In the genomic region with DNA sequence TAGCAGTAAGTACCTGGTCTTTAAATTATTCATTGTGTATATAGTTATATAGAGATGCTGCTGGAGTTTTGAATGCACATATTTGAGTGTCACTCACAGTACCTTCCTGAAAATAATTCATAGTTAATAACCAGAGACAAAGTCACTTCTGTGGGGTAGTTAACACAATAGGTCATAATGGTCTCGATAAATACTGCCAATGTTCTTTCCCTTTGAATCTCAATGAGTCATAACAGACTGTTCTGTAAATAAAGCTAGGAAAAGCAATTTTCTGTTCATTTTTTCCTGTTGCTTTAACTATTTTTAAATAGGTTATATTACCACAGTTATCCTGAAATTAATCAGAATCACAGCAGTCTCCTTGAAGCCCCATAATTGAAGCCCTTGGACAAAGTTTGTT, we compare ENCODE assay signal across 21 cellular contexts.
DNase-seq lines count a peak whose midpoint lies in the region; ATAC-seq and TF ChIP-seq lines count a peak whose summit lies in the region.
"Had no signal": no experiment of that assay in that cellular context is flagged by ENCODE, and none has a peak within 500 bp of the region (broad histone marks: within the 10 kb centered on the region; RNA-seq: fewer than 3 reads in every experiment).

No MANE protein-coding gene starts in this region.

- H3K4me3 ChIP-seq in ascending aorta (no peak overlapping the region), fibroblast of pulmonary artery (replicated peaks; ENCODE audit: low read depth, low read length) (no peak overlapping the region)
- H3K4me3 ChIP-seq: BLaER1 treated with 17β-estradiol and CSF1 and Interleukin-3, amounts not matched to agents 10 nM and 100 nM; gastroesophageal sphincter; smooth muscle cell had no signal

- H3K27ac ChIP-seq in ascending aorta = peak overlapping the region; percentile 10 to 37
- H3K27ac ChIP-seq: BLaER1 treated with 17β-estradiol and CSF1 and Interleukin-3, amounts not matched to agents 10 nM and 100 nM; gastroesophageal sphincter had no signal

- peaks cover 0 to 9% of the 10 kb centered on the region in 2 donors for H3K4me1 ChIP-seq in ascending aorta

- peak; percentile 2 for DNase-seq in NCI-H146 (lab: John Stamatoyannopoulos, UW)
- no peak for DNase-seq in NCI-H146 treated with DMSO at 0.1 percent for 48 hours (lab: John Stamatoyannopoulos, UW; ENCODE audit: unreplicated experiment)
- DNase-seq in ascending aorta (ENCODE audit: low spot score in 2 of 2) = no peak
- DNase-seq in fibroblast of pulmonary artery (ENCODE audit: low read depth) = peak; percentile 30
- DNase-seq in stromal cell of bone marrow (ENCODE audit: low read depth) = peak; percentile 11
- no peak for DNase-seq in stimulated activated naive CD4-positive, alpha-beta T cell (lab: John Stamatoyannopoulos, UW)
- no peak for DNase-seq in G401 (ENCODE audit: low spot score)
- DNase-seq: 8988T; activated CD4-positive, alpha-beta T cell treated with anti-CD3 and anti-CD28 coated beads, Interleukin-2, amount 50 U/mL, for 4 hours; amygdala; KG1; natural killer cell; NCI-H1092 treated with DMSO at 0.1 percent for 48 hours; NCI-H510A; Right ventricle myocardium superior; stimulated activated CD4-positive, alpha-beta T cell treated with anti-CD3 and anti-CD28 coated beads, Interleukin-4, amount 100 ng/mL, for 24 hours; T-helper 1 cell had no signal

- in situ Hi-C loops in G401 (cut with HindIII; ENCODE audit: low sequenced_read_pairs) = no loop called here

- no peaks in the 10 kb centered on the region for H3K9me3 ChIP-seq in ascending aorta
- H3K9me3 ChIP-seq: BLaER1 treated with 17β-estradiol and CSF1 and Interleukin-3, amounts not matched to agents 10 nM and 100 nM; gastroesophageal sphincter had no signal

- no peak for TF ChIP-seq CTCF in ascending aorta (IDR thresholded peaks at IDR 0.05)
- no peak for TF ChIP-seq CTCF in fibroblast of pulmonary artery (IDR thresholded peaks at IDR 0.05; ENCODE audit: low read length, missing control alignments)

- H3K27me3 ChIP-seq in ascending aorta = no peaks in the 10 kb centered on the region
- H3K27me3 ChIP-seq: BLaER1 treated with 17β-estradiol and CSF1 and Interleukin-3, amounts not matched to agents 10 nM and 100 nM; gastroesophageal sphincter had no signal

- intact Hi-C loops in ascending aorta (cut with DNase I) = no loop called here

- ATAC-seq in GM18517 (IDR thresholded peaks at IDR 0.05; ENCODE audit: unreplicated experiment) = no peak
- ATAC-seq: gastroesophageal sphincter, natural killer cell had no signal

- H3K36me3 ChIP-seq in ascending aorta = peaks cover 5 to 8% of the 10 kb centered on the region in 2 donors

Comparison
In these comparisons a context has a peak if more than half of its experiments do, and no peak if none do; other contexts are left out.
1. DNase-seq: peak in NCI-H146 (single experiment), fibroblast of pulmonary artery (single experiment) and stromal cell of bone marrow (single experiment); none in NCI-H146 treated with DMSO at 0.1 percent for 48 hours (single experiment), ascending aorta (0 of 2), stimulated activated naive CD4-positive, alpha-beta T cell (0 of 6) and G401 (single experiment).